In the genomic region with DNA sequence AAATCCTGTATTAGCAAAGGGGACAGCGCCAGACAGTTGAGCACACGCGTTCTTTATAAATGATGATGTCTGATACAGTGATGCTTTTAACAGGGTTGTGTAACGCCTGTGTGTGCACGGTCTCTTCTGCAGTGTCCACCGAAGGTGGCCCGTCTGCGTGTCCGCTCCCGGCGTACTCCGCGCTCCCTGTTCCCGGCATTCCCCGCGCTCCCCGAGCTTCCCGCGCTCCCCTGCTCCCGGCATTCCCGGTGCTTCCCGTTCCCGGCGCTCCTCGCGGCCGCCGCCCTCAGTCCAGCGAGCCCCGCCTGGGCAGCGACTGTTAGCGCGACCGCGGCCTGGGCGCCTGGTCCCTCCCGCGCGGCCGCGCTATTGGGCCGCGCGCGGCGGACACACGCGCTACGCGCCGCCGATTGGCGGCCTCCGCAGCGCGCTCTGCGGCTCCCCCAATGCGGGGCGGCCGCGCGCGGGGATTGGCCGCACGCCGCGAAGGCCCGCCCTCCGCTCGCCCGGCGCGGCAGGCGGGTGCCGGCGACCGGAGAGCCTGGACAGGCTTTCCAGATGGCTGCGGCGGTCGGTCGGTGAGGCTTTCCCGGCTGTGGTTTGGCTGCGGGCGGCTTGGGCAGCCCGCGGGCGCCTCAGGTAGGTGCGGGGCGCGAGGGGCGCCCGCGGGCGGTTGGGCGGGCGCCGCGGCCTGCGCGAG, we compare ENCODE assay signal across 1 cellular context.
TF ChIP-seq lines count a peak whose summit lies in the region.

A gene (plus strand): TSS at position 497 of the 700 bp plus-strand sequence. CDS start 5,723 bp downstream, outside the sequence.

TF ChIP-seq in HepG2, 621 proteins besides CTCF, POLR2A, EP300 and RAD21 (continued from another document and continues in another):
- TF ChIP-seq MED13 (CRISPR knock-in tag; IDR thresholded peaks at IDR 0.05) (0 out of 2 replicates have a peak, but pooled peaks have one; percentile 3), TAF15 (IDR thresholded peaks at IDR 0.05; ENCODE audit: low read depth, low read length, poor library complexity, severe bottlenecking) (no peak), MBD4 (IDR thresholded peaks at IDR 0.05; ENCODE audit: borderline replicate concordance, low read length) (no peak), ZMAT3 (CRISPR knock-in tag; conservative IDR thresholded peaks at IDR 0.05) (peak; percentile 89), HMG20A (CRISPR knock-in tag; IDR thresholded peaks at IDR 0.05; ENCODE audit: borderline replicate concordance) (no peak), STAT5B (CRISPR knock-in tag; IDR thresholded peaks at IDR 0.05) (peak; percentile 85; the same call in 1 of the 2 replicates), ZNF256 (CRISPR knock-in tag; conservative IDR thresholded peaks at IDR 0.05) (peak; percentile 83; the same call in 1 of the 2 replicates), ETV6 (CRISPR knock-in tag; conservative IDR thresholded peaks at IDR 0.05) (peak; percentile 71; the same call in 1 of the 2 replicates), NFE2L2 (IDR thresholded peaks at IDR 0.05; ENCODE audit: low read length) (no peak), HOXA9 (CRISPR knock-in tag; IDR thresholded peaks at IDR 0.05; ENCODE audit: borderline replicate concordance) (no peak; the same call in 1 of the 2 replicates), U2AF2 (IDR thresholded peaks at IDR 0.05; ENCODE audit: low read depth, low read length) (no peak), ZNF557 (CRISPR knock-in tag; IDR thresholded peaks at IDR 0.05) (no peak), CBX1 (IDR thresholded peaks at IDR 0.05; ENCODE audit: low read depth) (peak; percentile 70), ZNF672 (CRISPR knock-in tag; IDR thresholded peaks at IDR 0.05) (no peak), ZNF124 (CRISPR knock-in tag; IDR thresholded peaks at IDR 0.05) (peak; percentile 91), ZNF253 (CRISPR knock-in tag; IDR thresholded peaks at IDR 0.05; ENCODE audit: borderline replicate concordance) (peak; percentile 93), WIZ (CRISPR knock-in tag; IDR thresholded peaks at IDR 0.05) (no peak), KMT2B (CRISPR knock-in tag; IDR thresholded peaks at IDR 0.05) (peak; percentile 81), FOXP1 (IDR thresholded peaks at IDR 0.05) (no peak), FOXP1 (CRISPR knock-in tag; IDR thresholded peaks at IDR 0.05) (no peak; the same call in 1 of the 2 replicates), ZNF7 (CRISPR knock-in tag; IDR thresholded peaks at IDR 0.05) (no peak)
- TF ChIP-seq, protein P1, sequence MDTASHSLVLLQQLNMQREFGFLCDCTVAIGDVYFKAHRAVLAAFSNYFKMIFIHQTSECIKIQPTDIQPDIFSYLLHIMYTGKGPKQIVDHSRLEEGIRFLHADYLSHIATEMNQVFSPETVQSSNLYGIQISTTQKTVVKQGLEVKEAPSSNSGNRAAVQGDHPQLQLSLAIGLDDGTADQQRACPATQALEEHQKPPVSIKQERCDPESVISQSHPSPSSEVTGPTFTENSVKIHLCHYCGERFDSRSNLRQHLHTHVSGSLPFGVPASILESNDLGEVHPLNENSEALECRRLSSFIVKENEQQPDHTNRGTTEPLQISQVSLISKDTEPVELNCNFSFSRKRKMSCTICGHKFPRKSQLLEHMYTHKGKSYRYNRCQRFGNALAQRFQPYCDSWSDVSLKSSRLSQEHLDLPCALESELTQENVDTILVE (CRISPR knock-in tag; IDR thresholded peaks at IDR 0.05) = peak; percentile 100
- TF ChIP-seq, protein P2, sequence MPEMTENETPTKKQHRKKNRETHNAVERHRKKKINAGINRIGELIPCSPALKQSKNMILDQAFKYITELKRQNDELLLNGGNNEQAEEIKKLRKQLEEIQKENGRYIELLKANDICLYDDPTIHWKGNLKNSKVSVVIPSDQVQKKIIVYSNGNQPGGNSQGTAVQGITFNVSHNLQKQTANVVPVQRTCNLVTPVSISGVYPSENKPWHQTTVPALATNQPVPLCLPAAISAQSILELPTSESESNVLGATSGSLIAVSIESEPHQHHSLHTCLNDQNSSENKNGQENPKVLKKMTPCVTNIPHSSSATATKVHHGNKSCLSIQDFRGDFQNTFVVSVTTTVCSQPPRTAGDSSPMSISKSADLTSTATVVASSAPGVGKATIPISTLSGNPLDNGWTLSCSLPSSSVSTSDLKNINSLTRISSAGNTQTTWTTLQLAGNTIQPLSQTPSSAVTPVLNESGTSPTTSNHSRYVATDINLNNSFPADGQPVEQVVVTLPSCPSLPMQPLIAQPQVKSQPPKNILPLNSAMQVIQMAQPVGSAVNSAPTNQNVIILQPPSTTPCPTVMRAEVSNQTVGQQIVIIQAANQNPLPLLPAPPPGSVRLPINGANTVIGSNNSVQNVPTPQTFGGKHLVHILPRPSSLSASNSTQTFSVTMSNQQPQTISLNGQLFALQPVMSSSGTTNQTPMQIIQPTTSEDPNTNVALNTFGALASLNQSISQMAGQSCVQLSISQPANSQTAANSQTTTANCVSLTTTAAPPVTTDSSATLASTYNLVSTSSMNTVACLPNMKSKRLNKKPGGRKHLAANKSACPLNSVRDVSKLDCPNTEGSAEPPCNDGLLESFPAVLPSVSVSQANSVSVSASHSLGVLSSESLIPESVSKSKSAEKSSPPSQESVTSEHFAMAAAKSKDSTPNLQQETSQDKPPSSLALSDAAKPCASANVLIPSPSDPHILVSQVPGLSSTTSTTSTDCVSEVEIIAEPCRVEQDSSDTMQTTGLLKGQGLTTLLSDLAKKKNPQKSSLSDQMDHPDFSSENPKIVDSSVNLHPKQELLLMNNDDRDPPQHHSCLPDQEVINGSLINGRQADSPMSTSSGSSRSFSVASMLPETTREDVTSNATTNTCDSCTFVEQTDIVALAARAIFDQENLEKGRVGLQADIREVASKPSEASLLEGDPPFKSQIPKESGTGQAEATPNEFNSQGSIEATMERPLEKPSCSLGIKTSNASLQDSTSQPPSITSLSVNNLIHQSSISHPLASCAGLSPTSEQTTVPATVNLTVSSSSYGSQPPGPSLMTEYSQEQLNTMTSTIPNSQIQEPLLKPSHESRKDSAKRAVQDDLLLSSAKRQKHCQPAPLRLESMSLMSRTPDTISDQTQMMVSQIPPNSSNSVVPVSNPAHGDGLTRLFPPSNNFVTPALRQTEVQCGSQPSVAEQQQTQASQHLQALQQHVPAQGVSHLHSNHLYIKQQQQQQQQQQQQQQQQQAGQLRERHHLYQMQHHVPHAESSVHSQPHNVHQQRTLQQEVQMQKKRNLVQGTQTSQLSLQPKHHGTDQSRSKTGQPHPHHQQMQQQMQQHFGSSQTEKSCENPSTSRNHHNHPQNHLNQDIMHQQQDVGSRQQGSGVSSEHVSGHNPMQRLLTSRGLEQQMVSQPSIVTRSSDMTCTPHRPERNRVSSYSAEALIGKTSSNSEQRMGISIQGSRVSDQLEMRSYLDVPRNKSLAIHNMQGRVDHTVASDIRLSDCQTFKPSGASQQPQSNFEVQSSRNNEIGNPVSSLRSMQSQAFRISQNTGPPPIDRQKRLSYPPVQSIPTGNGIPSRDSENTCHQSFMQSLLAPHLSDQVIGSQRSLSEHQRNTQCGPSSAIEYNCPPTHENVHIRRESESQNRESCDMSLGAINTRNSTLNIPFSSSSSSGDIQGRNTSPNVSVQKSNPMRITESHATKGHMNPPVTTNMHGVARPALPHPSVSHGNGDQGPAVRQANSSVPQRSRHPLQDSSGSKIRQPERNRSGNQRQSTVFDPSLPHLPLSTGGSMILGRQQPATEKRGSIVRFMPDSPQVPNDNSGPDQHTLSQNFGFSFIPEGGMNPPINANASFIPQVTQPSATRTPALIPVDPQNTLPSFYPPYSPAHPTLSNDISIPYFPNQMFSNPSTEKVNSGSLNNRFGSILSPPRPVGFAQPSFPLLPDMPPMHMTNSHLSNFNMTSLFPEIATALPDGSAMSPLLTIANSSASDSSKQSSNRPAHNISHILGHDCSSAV (CRISPR knock-in tag; IDR thresholded peaks at IDR 0.05; ENCODE audit: borderline replicate concordance) = no peak
- TF ChIP-seq, protein P3, sequence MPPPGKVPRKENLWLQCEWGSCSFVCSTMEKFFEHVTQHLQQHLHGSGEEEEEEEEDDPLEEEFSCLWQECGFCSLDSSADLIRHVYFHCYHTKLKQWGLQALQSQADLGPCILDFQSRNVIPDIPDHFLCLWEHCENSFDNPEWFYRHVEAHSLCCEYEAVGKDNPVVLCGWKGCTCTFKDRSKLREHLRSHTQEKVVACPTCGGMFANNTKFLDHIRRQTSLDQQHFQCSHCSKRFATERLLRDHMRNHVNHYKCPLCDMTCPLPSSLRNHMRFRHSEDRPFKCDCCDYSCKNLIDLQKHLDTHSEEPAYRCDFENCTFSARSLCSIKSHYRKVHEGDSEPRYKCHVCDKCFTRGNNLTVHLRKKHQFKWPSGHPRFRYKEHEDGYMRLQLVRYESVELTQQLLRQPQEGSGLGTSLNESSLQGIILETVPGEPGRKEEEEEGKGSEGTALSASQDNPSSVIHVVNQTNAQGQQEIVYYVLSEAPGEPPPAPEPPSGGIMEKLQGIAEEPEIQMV (CRISPR knock-in tag; IDR thresholded peaks at IDR 0.05; ENCODE audit: low read depth) = peak; percentile 56; the same call in 1 of the 2 replicates
- TF ChIP-seq, protein P4, sequence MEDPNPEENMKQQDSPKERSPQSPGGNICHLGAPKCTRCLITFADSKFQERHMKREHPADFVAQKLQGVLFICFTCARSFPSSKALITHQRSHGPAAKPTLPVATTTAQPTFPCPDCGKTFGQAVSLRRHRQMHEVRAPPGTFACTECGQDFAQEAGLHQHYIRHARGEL (CRISPR knock-in tag; IDR thresholded peaks at IDR 0.05) = no peak
- TF ChIP-seq, protein P5, sequence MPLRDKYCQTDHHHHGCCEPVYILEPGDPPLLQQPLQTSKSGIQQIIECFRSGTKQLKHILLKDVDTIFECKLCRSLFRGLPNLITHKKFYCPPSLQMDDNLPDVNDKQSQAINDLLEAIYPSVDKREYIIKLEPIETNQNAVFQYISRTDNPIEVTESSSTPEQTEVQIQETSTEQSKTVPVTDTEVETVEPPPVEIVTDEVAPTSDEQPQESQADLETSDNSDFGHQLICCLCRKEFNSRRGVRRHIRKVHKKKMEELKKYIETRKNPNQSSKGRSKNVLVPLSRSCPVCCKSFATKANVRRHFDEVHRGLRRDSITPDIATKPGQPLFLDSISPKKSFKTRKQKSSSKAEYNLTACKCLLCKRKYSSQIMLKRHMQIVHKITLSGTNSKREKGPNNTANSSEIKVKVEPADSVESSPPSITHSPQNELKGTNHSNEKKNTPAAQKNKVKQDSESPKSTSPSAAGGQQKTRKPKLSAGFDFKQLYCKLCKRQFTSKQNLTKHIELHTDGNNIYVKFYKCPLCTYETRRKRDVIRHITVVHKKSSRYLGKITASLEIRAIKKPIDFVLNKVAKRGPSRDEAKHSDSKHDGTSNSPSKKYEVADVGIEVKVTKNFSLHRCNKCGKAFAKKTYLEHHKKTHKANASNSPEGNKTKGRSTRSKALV (CRISPR knock-in tag; IDR thresholded peaks at IDR 0.05) = no peak
- TF ChIP-seq, protein P6, sequence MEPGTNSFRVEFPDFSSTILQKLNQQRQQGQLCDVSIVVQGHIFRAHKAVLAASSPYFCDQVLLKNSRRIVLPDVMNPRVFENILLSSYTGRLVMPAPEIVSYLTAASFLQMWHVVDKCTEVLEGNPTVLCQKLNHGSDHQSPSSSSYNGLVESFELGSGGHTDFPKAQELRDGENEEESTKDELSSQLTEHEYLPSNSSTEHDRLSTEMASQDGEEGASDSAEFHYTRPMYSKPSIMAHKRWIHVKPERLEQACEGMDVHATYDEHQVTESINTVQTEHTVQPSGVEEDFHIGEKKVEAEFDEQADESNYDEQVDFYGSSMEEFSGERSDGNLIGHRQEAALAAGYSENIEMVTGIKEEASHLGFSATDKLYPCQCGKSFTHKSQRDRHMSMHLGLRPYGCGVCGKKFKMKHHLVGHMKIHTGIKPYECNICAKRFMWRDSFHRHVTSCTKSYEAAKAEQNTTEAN (CRISPR knock-in tag; conservative IDR thresholded peaks at IDR 0.05) = peak; percentile 63; the same call in 1 of the 2 replicates
- TF ChIP-seq, protein P7, sequence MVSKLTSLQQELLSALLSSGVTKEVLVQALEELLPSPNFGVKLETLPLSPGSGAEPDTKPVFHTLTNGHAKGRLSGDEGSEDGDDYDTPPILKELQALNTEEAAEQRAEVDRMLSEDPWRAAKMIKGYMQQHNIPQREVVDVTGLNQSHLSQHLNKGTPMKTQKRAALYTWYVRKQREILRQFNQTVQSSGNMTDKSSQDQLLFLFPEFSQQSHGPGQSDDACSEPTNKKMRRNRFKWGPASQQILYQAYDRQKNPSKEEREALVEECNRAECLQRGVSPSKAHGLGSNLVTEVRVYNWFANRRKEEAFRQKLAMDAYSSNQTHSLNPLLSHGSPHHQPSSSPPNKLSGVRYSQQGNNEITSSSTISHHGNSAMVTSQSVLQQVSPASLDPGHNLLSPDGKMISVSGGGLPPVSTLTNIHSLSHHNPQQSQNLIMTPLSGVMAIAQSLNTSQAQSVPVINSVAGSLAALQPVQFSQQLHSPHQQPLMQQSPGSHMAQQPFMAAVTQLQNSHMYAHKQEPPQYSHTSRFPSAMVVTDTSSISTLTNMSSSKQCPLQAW (CRISPR knock-in tag; IDR thresholded peaks at IDR 0.05) = peak; percentile 59
- TF ChIP-seq, protein P8, sequence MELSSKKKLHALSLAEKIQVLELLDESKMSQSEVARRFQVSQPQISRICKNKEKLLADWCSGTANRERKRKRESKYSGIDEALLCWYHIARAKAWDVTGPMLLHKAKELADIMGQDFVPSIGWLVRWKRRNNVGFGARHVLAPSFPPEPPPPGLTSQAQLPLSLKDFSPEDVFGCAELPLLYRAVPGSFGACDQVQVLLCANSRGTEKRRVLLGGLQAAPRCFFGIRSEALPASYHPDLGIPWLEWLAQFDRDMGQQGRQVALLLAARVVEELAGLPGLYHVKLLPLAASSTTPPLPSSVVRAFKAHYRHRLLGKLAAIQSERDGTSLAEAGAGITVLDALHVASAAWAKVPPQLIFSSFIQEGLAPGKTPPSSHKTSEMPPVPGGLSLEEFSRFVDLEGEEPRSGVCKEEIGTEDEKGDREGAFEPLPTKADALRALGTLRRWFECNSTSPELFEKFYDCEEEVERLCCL (CRISPR knock-in tag; IDR thresholded peaks at IDR 0.05; ENCODE audit: borderline replicate concordance) = no peak
- TF ChIP-seq, protein P9, sequence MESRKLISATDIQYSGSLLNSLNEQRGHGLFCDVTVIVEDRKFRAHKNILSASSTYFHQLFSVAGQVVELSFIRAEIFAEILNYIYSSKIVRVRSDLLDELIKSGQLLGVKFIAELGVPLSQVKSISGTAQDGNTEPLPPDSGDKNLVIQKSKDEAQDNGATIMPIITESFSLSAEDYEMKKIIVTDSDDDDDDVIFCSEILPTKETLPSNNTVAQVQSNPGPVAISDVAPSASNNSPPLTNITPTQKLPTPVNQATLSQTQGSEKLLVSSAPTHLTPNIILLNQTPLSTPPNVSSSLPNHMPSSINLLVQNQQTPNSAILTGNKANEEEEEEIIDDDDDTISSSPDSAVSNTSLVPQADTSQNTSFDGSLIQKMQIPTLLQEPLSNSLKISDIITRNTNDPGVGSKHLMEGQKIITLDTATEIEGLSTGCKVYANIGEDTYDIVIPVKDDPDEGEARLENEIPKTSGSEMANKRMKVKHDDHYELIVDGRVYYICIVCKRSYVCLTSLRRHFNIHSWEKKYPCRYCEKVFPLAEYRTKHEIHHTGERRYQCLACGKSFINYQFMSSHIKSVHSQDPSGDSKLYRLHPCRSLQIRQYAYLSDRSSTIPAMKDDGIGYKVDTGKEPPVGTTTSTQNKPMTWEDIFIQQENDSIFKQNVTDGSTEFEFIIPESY (CRISPR knock-in tag; IDR thresholded peaks at IDR 0.05) = peak; percentile 65; the same call in 1 of the 2 replicates
- TF ChIP-seq, protein P10, sequence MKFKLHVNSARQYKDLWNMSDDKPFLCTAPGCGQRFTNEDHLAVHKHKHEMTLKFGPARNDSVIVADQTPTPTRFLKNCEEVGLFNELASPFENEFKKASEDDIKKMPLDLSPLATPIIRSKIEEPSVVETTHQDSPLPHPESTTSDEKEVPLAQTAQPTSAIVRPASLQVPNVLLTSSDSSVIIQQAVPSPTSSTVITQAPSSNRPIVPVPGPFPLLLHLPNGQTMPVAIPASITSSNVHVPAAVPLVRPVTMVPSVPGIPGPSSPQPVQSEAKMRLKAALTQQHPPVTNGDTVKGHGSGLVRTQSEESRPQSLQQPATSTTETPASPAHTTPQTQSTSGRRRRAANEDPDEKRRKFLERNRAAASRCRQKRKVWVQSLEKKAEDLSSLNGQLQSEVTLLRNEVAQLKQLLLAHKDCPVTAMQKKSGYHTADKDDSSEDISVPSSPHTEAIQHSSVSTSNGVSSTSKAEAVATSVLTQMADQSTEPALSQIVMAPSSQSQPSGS (CRISPR knock-in tag; IDR thresholded peaks at IDR 0.05) = peak; percentile 86
